Comparison of ENCODE assay signal across 2 cellular contexts in genomic region chr16:11460820-11461594, GRCh38.
TF ChIP-seq lines count a peak whose summit lies in the region.

No MANE protein-coding gene starts in this region.

TF ChIP-seq in HepG2, 621 proteins besides CTCF, POLR2A, EP300 and RAD21:
- TF ChIP-seq ZNF574 (CRISPR knock-in tag; IDR thresholded peaks at IDR 0.05) (0 out of 2 replicates have a peak, but pooled peaks have one; percentile 16), KDM5B (CRISPR knock-in tag; IDR thresholded peaks at IDR 0.05; ENCODE audit: borderline replicate concordance) (0 out of 2 replicates have a peak, but pooled peaks have one; percentile 1), BRD4 (CRISPR knock-in tag; IDR thresholded peaks at IDR 0.05) (0 out of 2 replicates have a peak, but pooled peaks have one; percentile 15), ZNF121 (CRISPR knock-in tag; IDR thresholded peaks at IDR 0.05) (peak; percentile 57; the same call in 1 of the 2 replicates), ONECUT2 (CRISPR knock-in tag; IDR thresholded peaks at IDR 0.05) (peak; percentile 39; the same call in 1 of the 2 replicates), ZNF333 (CRISPR knock-in tag; IDR thresholded peaks at IDR 0.05; ENCODE audit: borderline replicate concordance) (no peak), ZNF460 (CRISPR knock-in tag; IDR thresholded peaks at IDR 0.05; ENCODE audit: borderline replicate concordance) (peak; percentile 81), FOXM1 (CRISPR knock-in tag; IDR thresholded peaks at IDR 0.05) (no peak), SRF (IDR thresholded peaks at IDR 0.05; ENCODE audit: low read depth, low read length) (no peak)
TF ChIP-seq in HepG2: peak in this region for 6.

TF ChIP-seq in GM12878, 131 proteins besides CTCF, POLR2A, EP300 and RAD21:
- TF ChIP-seq KAT2A (conservative IDR thresholded peaks at IDR 0.05; ENCODE audit: control insufficient read depth, low read depth, low read length) = no peak
- no peak for TF ChIP-seq RAD51 (IDR thresholded peaks at IDR 0.05)
- TF ChIP-seq ESRRA (IDR thresholded peaks at IDR 0.05; ENCODE audit: low read length) = no peak
- no peak for TF ChIP-seq TBL1XR1 (IDR thresholded peaks at IDR 0.05; ENCODE audit: low read depth, low read length)
- TF ChIP-seq SREBF1 (IDR thresholded peaks at IDR 0.05; ENCODE audit: low read length) = no peak
- no peak for TF ChIP-seq SMARCA5 (IDR thresholded peaks at IDR 0.05)
- no peak for TF ChIP-seq ZNF274 (IDR thresholded peaks at IDR 0.05; ENCODE audit: insufficient read depth, insufficient read length)
